12 cellular contexts compared by ENCODE assay signal in genomic region chr12:83473408-83474095, GRCh38.
DNase-seq lines count a peak whose midpoint lies in the region; ATAC-seq and TF ChIP-seq lines count a peak whose summit lies in the region.
"Had no signal": no experiment of that assay in that cellular context is flagged by ENCODE, and none has a peak within 500 bp of the region (broad histone marks: within the 10 kb centered on the region; RNA-seq: fewer than 3 reads in every experiment).

No MANE protein-coding gene starts in this region.

- intact Hi-C loops in A673 (cut with micrococcal nuclease; ENCODE audit: unreplicated experiment) = no loop called here

- BruUV-seq in A673 (replicated peaks; lab: Mats Ljungman, UMichigan) = no TSS peak

- TF ChIP-seq CTCF in cardiac muscle cell (IDR thresholded peaks at IDR 0.05; ENCODE audit: low read depth, low read length) (no peak), right atrium auricular region (IDR thresholded peaks at IDR 0.05) (no peak), A673 (conservative IDR thresholded peaks at IDR 0.05; ENCODE audit: low read depth, low read length) (no peak)

- H3K27me3 ChIP-seq in cardiac muscle cell (no peaks in the 10 kb centered on the region), right atrium auricular region (no peaks in the 10 kb centered on the region), A673 (replicated peaks; ENCODE audit: insufficient read depth, low read depth, low read length, poor library complexity) (no peaks in the 10 kb centered on the region)
- H3K27me3 ChIP-seq: ascending aorta had no signal

- CTCF ChIA-PET in A673 (lab: Charles Lee) = no interaction called here

- peaks cover 62% of the 10 kb centered on the region for H3K4me1 ChIP-seq in cardiac muscle cell (ENCODE audit: low read depth)
- no peaks in the 10 kb centered on the region for H3K4me1 ChIP-seq in right atrium auricular region
- H3K4me1 ChIP-seq in A673 (ENCODE audit: insufficient read depth, low read length, poor library complexity, severe bottlenecking) = no peaks in the 10 kb centered on the region
- H3K4me1 ChIP-seq: ascending aorta had no signal

- POLR2A ChIA-PET in A673 (lab: Charles Lee; ENCODE audit: low non-redundant PET) = no interaction called here

- H3K27ac ChIP-seq in cardiac muscle cell = peak overlapping the region; percentile 75
- no peak overlapping the region for H3K27ac ChIP-seq in right atrium auricular region
- H3K27ac ChIP-seq in A673 (ENCODE audit: low read depth, low read length, poor library complexity, severe bottlenecking) = no peak overlapping the region
- H3K27ac ChIP-seq: ascending aorta had no signal

- H3K4me3 ChIP-seq in cardiac muscle cell (no peak overlapping the region), right atrium auricular region (no peak overlapping the region), A673 (ENCODE audit: low read depth, low read length, poor library complexity, severe bottlenecking) (no peak overlapping the region)
- H3K4me3 ChIP-seq: ascending aorta had no signal

- DNase-seq in cardiac muscle cell (ENCODE audit: low read depth in 1 of 2, low spot score in 1 of 2) = no peak
- DNase-seq in right atrium auricular region (ENCODE audit: low spot score) = no peak
- DNase-seq in renal cortical epithelial cell (ENCODE audit: low read depth) = peak; percentile 79
- no peak for DNase-seq in islet precursor cell
- DNase-seq in mucosa of gallbladder (ENCODE audit: low spot score) = no peak
- DNase-seq in A673 (ENCODE audit: low spot score) = no peak
- DNase-seq: NCI-H748 treated with DMSO at 0.1 percent for 48 hours, occipital lobe had no signal

- no peaks in the 10 kb centered on the region for H3K36me3 ChIP-seq in cardiac muscle cell
- H3K36me3 ChIP-seq in right atrium auricular region = no peaks in the 10 kb centered on the region
- no peaks in the 10 kb centered on the region for H3K36me3 ChIP-seq in A673 (ENCODE audit: insufficient read depth, low read length, poor library complexity, severe bottlenecking)
- H3K36me3 ChIP-seq: ascending aorta had no signal

- H3K9me3 ChIP-seq in cardiac muscle cell (ENCODE audit: low read depth) = no peaks in the 10 kb centered on the region
- no peaks in the 10 kb centered on the region for H3K9me3 ChIP-seq in right atrium auricular region
- H3K9me3 ChIP-seq in A673 (ENCODE audit: low read depth, low read length, poor library complexity, severe bottlenecking) = no peaks in the 10 kb centered on the region
- H3K9me3 ChIP-seq: ascending aorta had no signal

- peak; percentile 99 for ATAC-seq in HG02678 (IDR thresholded peaks at IDR 0.05; ENCODE audit: unreplicated experiment)
- ATAC-seq in HG03469 (IDR thresholded peaks at IDR 0.05; ENCODE audit: unreplicated experiment) = peak; percentile 95
- ATAC-seq: HCT116 had no signal
